Comparison of ENCODE assay signal across 1 cellular context in the genomic region with DNA sequence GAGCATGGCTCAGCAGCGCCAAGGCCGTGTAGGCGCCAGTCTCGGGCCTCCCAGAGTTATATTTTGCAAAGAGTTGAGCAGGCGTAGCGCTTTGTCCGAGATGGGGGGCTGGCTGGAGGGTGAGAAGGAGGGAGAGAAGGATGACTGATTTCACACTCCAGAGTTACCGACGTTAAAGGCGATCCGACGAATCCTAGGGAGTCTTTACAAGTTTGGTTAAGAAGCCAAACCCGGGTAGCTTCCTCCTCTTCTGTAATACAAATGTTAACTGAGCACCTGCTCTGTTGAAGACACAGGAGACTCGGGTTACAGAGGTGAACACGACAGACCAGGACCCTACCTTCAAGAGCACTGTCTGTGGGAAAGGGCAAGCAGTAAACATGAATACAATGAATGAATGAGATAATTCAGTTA.
TF ChIP-seq lines count a peak whose summit lies in the region.

No MANE protein-coding gene starts in this region.

TF ChIP-seq in SK-N-SH treated with all-trans-retinoic acid at 6 μM for 48 hours, 23 proteins besides CTCF, POLR2A, EP300 and RAD21 (continued from another document):
- TF ChIP-seq ARNTL (CRISPR knock-in tag; IDR thresholded peaks at IDR 0.05; ENCODE audit: borderline replicate concordance, low read depth): no peak
- TF ChIP-seq, protein P1, sequence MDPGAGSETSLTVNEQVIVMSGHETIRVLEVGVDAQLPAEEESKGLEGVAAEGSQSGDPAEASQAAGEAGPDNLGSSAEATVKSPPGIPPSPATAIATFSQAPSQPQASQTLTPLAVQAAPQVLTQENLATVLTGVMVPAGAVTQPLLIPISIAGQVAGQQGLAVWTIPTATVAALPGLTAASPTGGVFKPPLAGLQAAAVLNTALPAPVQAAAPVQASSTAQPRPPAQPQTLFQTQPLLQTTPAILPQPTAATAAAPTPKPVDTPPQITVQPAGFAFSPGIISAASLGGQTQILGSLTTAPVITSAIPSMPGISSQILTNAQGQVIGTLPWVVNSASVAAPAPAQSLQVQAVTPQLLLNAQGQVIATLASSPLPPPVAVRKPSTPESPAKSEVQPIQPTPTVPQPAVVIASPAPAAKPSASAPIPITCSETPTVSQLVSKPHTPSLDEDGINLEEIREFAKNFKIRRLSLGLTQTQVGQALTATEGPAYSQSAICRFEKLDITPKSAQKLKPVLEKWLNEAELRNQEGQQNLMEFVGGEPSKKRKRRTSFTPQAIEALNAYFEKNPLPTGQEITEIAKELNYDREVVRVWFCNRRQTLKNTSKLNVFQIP (CRISPR knock-in tag; IDR thresholded peaks at IDR 0.05; ENCODE audit: borderline replicate concordance, low read depth): no peak
- TF ChIP-seq ISL1 (CRISPR knock-in tag; IDR thresholded peaks at IDR 0.05): no peak
- no peak for TF ChIP-seq GLIS3 (CRISPR knock-in tag; IDR thresholded peaks at IDR 0.05)
- TF ChIP-seq OSR1 (CRISPR knock-in tag; IDR thresholded peaks at IDR 0.05): no peak
- TF ChIP-seq, protein P2, sequence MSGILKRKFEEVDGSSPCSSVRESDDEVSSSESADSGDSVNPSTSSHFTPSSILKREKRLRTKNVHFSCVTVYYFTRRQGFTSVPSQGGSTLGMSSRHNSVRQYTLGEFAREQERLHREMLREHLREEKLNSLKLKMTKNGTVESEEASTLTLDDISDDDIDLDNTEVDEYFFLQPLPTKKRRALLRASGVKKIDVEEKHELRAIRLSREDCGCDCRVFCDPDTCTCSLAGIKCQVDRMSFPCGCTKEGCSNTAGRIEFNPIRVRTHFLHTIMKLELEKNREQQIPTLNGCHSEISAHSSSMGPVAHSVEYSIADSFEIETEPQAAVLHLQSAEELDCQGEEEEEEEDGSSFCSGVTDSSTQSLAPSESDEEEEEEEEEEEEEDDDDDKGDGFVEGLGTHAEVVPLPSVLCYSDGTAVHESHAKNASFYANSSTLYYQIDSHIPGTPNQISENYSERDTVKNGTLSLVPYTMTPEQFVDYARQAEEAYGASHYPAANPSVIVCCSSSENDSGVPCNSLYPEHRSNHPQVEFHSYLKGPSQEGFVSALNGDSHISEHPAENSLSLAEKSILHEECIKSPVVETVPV (CRISPR knock-in tag; IDR thresholded peaks at IDR 0.05): no peak
- TF ChIP-seq, protein P3, sequence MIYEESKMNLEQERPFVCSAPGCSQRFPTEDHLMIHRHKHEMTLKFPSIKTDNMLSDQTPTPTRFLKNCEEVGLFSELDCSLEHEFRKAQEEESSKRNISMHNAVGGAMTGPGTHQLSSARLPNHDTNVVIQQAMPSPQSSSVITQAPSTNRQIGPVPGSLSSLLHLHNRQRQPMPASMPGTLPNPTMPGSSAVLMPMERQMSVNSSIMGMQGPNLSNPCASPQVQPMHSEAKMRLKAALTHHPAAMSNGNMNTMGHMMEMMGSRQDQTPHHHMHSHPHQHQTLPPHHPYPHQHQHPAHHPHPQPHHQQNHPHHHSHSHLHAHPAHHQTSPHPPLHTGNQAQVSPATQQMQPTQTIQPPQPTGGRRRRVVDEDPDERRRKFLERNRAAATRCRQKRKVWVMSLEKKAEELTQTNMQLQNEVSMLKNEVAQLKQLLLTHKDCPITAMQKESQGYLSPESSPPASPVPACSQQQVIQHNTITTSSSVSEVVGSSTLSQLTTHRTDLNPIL (CRISPR knock-in tag; IDR thresholded peaks at IDR 0.05; ENCODE audit: low read depth): no peak
- TF ChIP-seq SNAI2 (CRISPR knock-in tag; IDR thresholded peaks at IDR 0.05): no peak
